Comparison of ENCODE assay signal across 8 cellular contexts in the genomic region with DNA sequence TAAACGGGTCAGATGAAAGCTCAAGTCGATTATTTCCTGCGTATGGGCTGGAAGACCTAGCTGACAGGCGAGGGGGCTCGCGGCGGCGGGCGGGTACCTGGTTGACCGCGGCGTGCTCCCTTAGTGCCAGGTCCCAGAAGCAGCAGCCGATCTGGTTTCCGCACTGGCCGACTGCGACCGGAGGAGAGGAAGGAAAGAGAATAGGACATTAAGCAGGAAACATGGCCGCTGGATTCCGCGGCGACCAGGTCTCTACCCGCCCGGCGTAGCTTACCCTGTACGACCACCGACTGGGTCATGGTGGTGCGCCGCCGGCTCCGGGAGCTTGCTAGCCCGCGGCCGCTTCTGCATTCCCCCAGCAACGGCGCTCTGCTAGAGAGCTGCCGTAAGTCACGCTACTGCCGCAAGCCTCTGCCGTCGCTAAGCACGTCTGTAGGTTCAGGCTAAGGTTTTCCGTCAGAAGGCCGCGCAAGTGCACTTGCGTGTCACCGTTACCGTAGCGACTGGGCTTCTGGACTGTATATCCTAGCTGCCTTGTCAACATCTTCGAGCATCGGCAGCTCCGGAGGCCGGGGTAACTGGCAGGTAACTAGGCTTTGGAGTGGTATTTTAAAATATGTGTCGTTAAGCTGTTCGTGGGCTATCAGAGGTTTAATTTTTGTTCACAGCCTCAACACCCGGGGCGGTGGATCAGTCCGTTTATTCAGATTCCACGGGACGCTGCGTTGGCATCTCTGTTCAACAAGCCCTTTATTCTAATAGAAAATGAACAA. TPM values are rescaled to one million over a fixed set of nuclear protein-coding genes. Genes with fewer than 3 reads are reported as not detected.
DNase-seq lines count a peak whose midpoint lies in the region; ATAC-seq and TF ChIP-seq lines count a peak whose summit lies in the region.

Gene FAM229B (plus strand): TSS at position 456 of the 773 bp plus-strand sequence. CDS start 11,693 bp downstream, outside the sequence.
Gene TUBE1 (minus strand): TSS at position 347 of the 773 bp plus-strand sequence. CDS start 48 bp downstream, at position 299.

- H3K79me2 ChIP-seq in MM.1S (ENCODE audit: low read length), result no peaks in the 10 kb centered on the region

- no peak for TF ChIP-seq EP300 in gastroesophageal sphincter (IDR thresholded peaks at IDR 0.05)

- H3K4me2 ChIP-seq in MM.1S (ENCODE audit: low read depth, low read length), result peak within 1 kb of the TSS; percentile 85

- DNase-seq in GDM1 (lab: John Stamatoyannopoulos, UW) (peak; percentile 92), HAP-1 (ENCODE audit: low spot score in 2 of 2) (peak; percentile 93 to 99), MM.1S (peak; percentile 97), SHP77 treated with DMSO at 0.1 percent for 48 hours (lab: John Stamatoyannopoulos, UW) (peak; percentile 92), substantia nigra (lab: John Stamatoyannopoulos, UW) (peak; percentile 36 to 95 (median 88))
- peak; percentile 79 for DNase-seq in activated gamma-delta T cell treated with anti-CD3 and anti-CD28 coated beads, Interleukin-2, amount 50 U/mL, for 16 hours (ENCODE audit: low read depth)

- peak; percentile 83 to 87 for TF ChIP-seq POLR2A in gastroesophageal sphincter (IDR thresholded peaks at IDR 0.05)

- peak within 1 kb of the TSS; percentile 71 for H3K4me3 ChIP-seq in HAP-1
- H3K4me3 ChIP-seq in MM.1S (ENCODE audit: low read length), result peak within 1 kb of the TSS; percentile 88
- H3K4me3 ChIP-seq in gastroesophageal sphincter, result peak within 1 kb of the TSS; percentile 73 to 91
- H3K4me3 ChIP-seq in neutrophil (ENCODE audit: low read depth in 1 of 2, low read length in 1 of 2), result peak within 1 kb of the TSS; percentile 62 to 69

- TF ChIP-seq CTCF in MM.1S (IDR thresholded peaks at IDR 0.05; ENCODE audit: low read length) (no peak), gastroesophageal sphincter (IDR thresholded peaks at IDR 0.05) (peak in 2 of 4 experiments; percentile 12 to 28), neutrophil (IDR thresholded peaks at IDR 0.05) (no peak)

- no peaks in the 10 kb centered on the region for H3K9me3 ChIP-seq in HAP-1
- H3K9me3 ChIP-seq in MM.1S (replicated peaks; ENCODE audit: insufficient read depth, low read length), result no peaks in the 10 kb centered on the region
- H3K9me3 ChIP-seq in gastroesophageal sphincter, result no peaks in the 10 kb centered on the region
- no peaks in the 10 kb centered on the region for H3K9me3 ChIP-seq in neutrophil

- H3K4me1 ChIP-seq in HAP-1 (peaks cover 8% of the 10 kb centered on the region), MM.1S (ENCODE audit: low read length) (no peaks in the 10 kb centered on the region), gastroesophageal sphincter (peaks cover 0 to 26% (median 3%) of the 10 kb centered on the region in 3 donors), neutrophil (ENCODE audit: control insufficient read depth in 1 of 2, insufficient read depth in 1 of 2, low read depth in 1 of 2, low read length in 1 of 2) (peaks cover 22 to 24% of the 10 kb centered on the region in 2 experiments)

- no peaks in the 10 kb centered on the region for H4K20me1 ChIP-seq in MM.1S (ENCODE audit: insufficient read depth, low read length)

- H3K36me3 ChIP-seq in HAP-1 (replicated peaks) (peaks cover 6% of the 10 kb centered on the region), MM.1S (replicated peaks; ENCODE audit: insufficient read depth, low read length) (no peaks in the 10 kb centered on the region), gastroesophageal sphincter (peaks cover 0 to 23% of the 10 kb centered on the region in 2 donors), neutrophil (no peaks in the 10 kb centered on the region)

- H3F3A ChIP-seq in MM.1S (ENCODE audit: insufficient read depth, low read length), result no peaks in the 10 kb centered on the region

- peak within 1 kb of the TSS; percentile 52; the same call in 1 of the 2 replicates for H3K27ac ChIP-seq in MM.1S (ENCODE audit: low read length)
- peak within 1 kb of the TSS; percentile 67 to 86 (median 84) for H3K27ac ChIP-seq in gastroesophageal sphincter
- peak within 1 kb of the TSS; percentile 61 for H3K27ac ChIP-seq in neutrophil
- H3K27ac ChIP-seq in substantia nigra (ENCODE audit: low read depth, low read length, poor library complexity, severe bottlenecking), result peak within 1 kb of the TSS; percentile 79

- peak within 1 kb of the TSS; percentile 88 for H2AFZ ChIP-seq in MM.1S (ENCODE audit: low read length)

- H3K9ac ChIP-seq in MM.1S (ENCODE audit: low read length), result peak within 1 kb of the TSS; percentile 66

- 0% methylated on average over 8 to 25 of the region's 60 CpGs for WGBS in gastroesophageal sphincter (ENCODE audit: low coverage in 1 of 2), 2 donors

- in situ Hi-C loops in HAP-1 (cut with MboI; ENCODE audit: low sequenced_read_pairs), result no loop called here

- peaks cover 13% of the 10 kb centered on the region for H3K27me3 ChIP-seq in HAP-1 (ENCODE audit: low read depth)
- H3K27me3 ChIP-seq in MM.1S (replicated peaks; ENCODE audit: insufficient read depth, low read length), result no peaks in the 10 kb centered on the region
- H3K27me3 ChIP-seq in gastroesophageal sphincter, result no peaks in the 10 kb centered on the region
- peaks cover 21% of the 10 kb centered on the region for H3K27me3 ChIP-seq in neutrophil

- no peaks in the 10 kb centered on the region for H3K9me2 ChIP-seq in MM.1S (replicated peaks; ENCODE audit: insufficient read depth, low read length)

- ATAC-seq in gastroesophageal sphincter, result peak; percentile 98

RNA-seq across cellular contexts. Expression of gene FAM229B, which starts in this region (rescaled TPM):
- 10 to 100 TPM in 3 of 4 donors, 1 to 10 TPM in 1; 9.5 to 26.1 (median 13.8) TPM for total RNA-seq in gastroesophageal sphincter

RNA-seq across cellular contexts. Expression of gene TUBE1, which starts in this region (rescaled TPM):
- total RNA-seq in gastroesophageal sphincter, result 10 to 100 TPM; 17.5 to 58.2 (median 31.6) TPM

Comparison
In these comparisons a context has a peak if more than half of its experiments do, and no peak if none do; other contexts are left out.
1. Peak in every context shown above with its lines: DNase-seq, ATAC-seq, H3K4me3 ChIP-seq and H3K27ac ChIP-seq.